Comparison of ENCODE assay signal across 22 cellular contexts in the genomic region with DNA sequence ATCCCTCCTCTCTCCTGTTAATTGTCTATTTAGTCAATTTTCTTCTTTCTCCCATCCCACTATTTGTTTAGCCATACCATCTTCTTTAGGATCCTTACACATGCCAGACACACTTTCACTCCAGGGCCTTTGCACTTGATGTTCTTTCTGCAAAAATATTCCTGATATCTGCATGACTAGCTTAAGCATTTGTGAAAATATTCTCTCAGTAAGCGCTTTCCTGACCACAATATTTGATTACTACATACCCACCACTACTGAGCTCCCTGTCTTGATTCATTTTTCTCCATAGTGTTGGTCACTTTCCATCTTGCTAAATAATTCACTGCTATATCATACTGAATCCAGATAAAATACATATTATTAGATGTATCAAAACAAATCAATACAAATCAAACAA.
"Had no signal": no experiment of that assay in that cellular context is flagged by ENCODE, and none has a peak within 500 bp of the region (broad histone marks: within the 10 kb centered on the region; RNA-seq: fewer than 3 reads in every experiment).

No MANE protein-coding gene starts in this region.

- H3K9me3 ChIP-seq: adrenal gland, colonic mucosa, esophagus muscularis mucosa, left ventricle myocardium inferior, suprapubic skin, tibial nerve had no signal

- H3K27me3 ChIP-seq: adrenal gland, colonic mucosa, dorsolateral prefrontal cortex, esophagus muscularis mucosa, suprapubic skin, tibial nerve had no signal

- ATAC-seq: activated CD4-positive, CD25-positive, alpha-beta regulatory T cell treated with anti-CD3 and anti-CD28 coated beads, Interleukin-2, amount 50 U/mL, for 24 hours; activated naive CD4-positive, alpha-beta T cell treated with anti-CD3 and anti-CD28 coated beads, Interleukin-2, amount 50 U/mL, for 72 hours; activated T-helper 17 cell treated with anti-CD3 and anti-CD28 coated beads, Interleukin-2, amount 50 U/mL, for 72 hours; effector memory CD8-positive, alpha-beta T cell; natural killer cell; right cardiac atrium; SK-N-SH treated with all-trans-retinoic acid at 6 μM for 48 hours had no signal

- H3K36me3 ChIP-seq: adrenal gland, colonic mucosa, esophagus muscularis mucosa, left ventricle myocardium inferior, suprapubic skin, tibial nerve had no signal

- H3K4me3 ChIP-seq: adrenal gland, colonic mucosa, dorsolateral prefrontal cortex, esophagus muscularis mucosa, left ventricle myocardium inferior, suprapubic skin, tibial nerve had no signal

- H3K4me1 ChIP-seq: adrenal gland, colonic mucosa, esophagus muscularis mucosa, left ventricle myocardium inferior, parathyroid adenoma, suprapubic skin, tibial nerve had no signal

- H3K27ac ChIP-seq: adrenal gland, colonic mucosa, dorsolateral prefrontal cortex, esophagus muscularis mucosa, left ventricle myocardium inferior, parathyroid adenoma, suprapubic skin, tibial nerve, VCaP had no signal

- H3K79me2 ChIP-seq: parathyroid adenoma had no signal

- DNase-seq: activated CD4-positive, alpha-beta T cell treated with anti-CD3 and anti-CD28 coated beads, Interleukin-2, amount 50 U/mL, for 1 hour; activated T-cell treated with anti-CD3 and anti-CD28 coated beads, Interleukin-2, amount 50 U/mL, for 1 hour; adrenal gland; colonic mucosa; dorsolateral prefrontal cortex; effector memory CD8-positive, alpha-beta T cell; foreskin fibroblast; left ventricle myocardium inferior; midbrain; natural killer cell; right cardiac atrium; stimulated activated CD4-positive, alpha-beta T cell treated with anti-CD3 and anti-CD28 coated beads, Interleukin-12 subunit alpha, Interleukin-12 subunit beta, amount 100 ng/mL, for 4 hours; stimulated activated CD4-positive, alpha-beta T cell treated with anti-CD3 and anti-CD28 coated beads, Interleukin-4, amount 100 ng/mL, for 4 hours had no signal

- H2AFZ ChIP-seq: parathyroid adenoma had no signal

- H3K9ac ChIP-seq: parathyroid adenoma had no signal
